Comparison of ENCODE assay signal across 8 cellular contexts in genomic region chr2:12702661-12703121, GRCh38. TPM values are rescaled to one million over a fixed set of nuclear protein-coding genes. Genes with fewer than 3 reads are reported as not detected.
DNase-seq lines count a peak whose midpoint lies in the region; ATAC-seq and TF ChIP-seq lines count a peak whose summit lies in the region.

No MANE protein-coding gene starts in this region.

- H3K4me1 ChIP-seq in SJSA1 (replicated peaks): peaks cover 30% of the 10 kb centered on the region
- peaks cover 9% of the 10 kb centered on the region for H3K4me1 ChIP-seq in smooth muscle cell (ENCODE audit: low read depth)
- peaks cover 6% of the 10 kb centered on the region for H3K4me1 ChIP-seq in effector memory CD4-positive, alpha-beta T cell (ENCODE audit: control insufficient read depth, insufficient read depth, low read length, poor library complexity, severe bottlenecking)

- H3K36me3 ChIP-seq in SJSA1: no peaks in the 10 kb centered on the region
- no peaks in the 10 kb centered on the region for H3K36me3 ChIP-seq in smooth muscle cell (ENCODE audit: low read depth)
- no peaks in the 10 kb centered on the region for H3K36me3 ChIP-seq in effector memory CD4-positive, alpha-beta T cell (ENCODE audit: control insufficient read depth, insufficient read depth, low read length)

- H3K4me3 ChIP-seq in SJSA1: no peak overlapping the region
- no peak overlapping the region for H3K4me3 ChIP-seq in foreskin fibroblast (ENCODE audit: low read depth in 1 of 2, low read length in 2 of 2)
- no peak overlapping the region for H3K4me3 ChIP-seq in smooth muscle cell
- H3K4me3 ChIP-seq in effector memory CD4-positive, alpha-beta T cell (ENCODE audit: insufficient read depth, low read depth, low read length, poor library complexity, severe bottlenecking): no peak overlapping the region

- 51% methylated on average over 3 of the region's 3 CpGs for WGBS in smooth muscle cell (ENCODE audit: low lambda C conversion rate)

- no peaks in the 10 kb centered on the region for H3K9me3 ChIP-seq in SJSA1 (replicated peaks)
- H3K9me3 ChIP-seq in smooth muscle cell (replicated peaks; ENCODE audit: low read depth): no peaks in the 10 kb centered on the region
- no peaks in the 10 kb centered on the region for H3K9me3 ChIP-seq in effector memory CD4-positive, alpha-beta T cell (ENCODE audit: control insufficient read depth, low read length)

- peak overlapping the region; percentile 57 for H3K27ac ChIP-seq in SJSA1
- peak overlapping the region; percentile 85 for H3K27ac ChIP-seq in smooth muscle cell (ENCODE audit: low read depth)
- H3K27ac ChIP-seq in effector memory CD4-positive, alpha-beta T cell (ENCODE audit: insufficient read depth, low read length, poor library complexity, severe bottlenecking): no peak overlapping the region

- peaks cover 8% of the 10 kb centered on the region for H3F3A ChIP-seq in smooth muscle cell (ENCODE audit: low read depth)

- no peak for ATAC-seq in GM19395 (IDR thresholded peaks at IDR 0.05; ENCODE audit: unreplicated experiment)

- peak overlapping the region; percentile 85 for H2AFZ ChIP-seq in smooth muscle cell (ENCODE audit: low read depth)

- no peaks in the 10 kb centered on the region for H3K79me2 ChIP-seq in smooth muscle cell (ENCODE audit: low read depth)

- H3K27me3 ChIP-seq in SJSA1 (replicated peaks) (no peaks in the 10 kb centered on the region), smooth muscle cell (ENCODE audit: low read depth) (no peaks in the 10 kb centered on the region)
- no peaks in the 10 kb centered on the region for H3K27me3 ChIP-seq in effector memory CD4-positive, alpha-beta T cell (replicated peaks; ENCODE audit: control insufficient read depth, insufficient read depth, low read length, poor library complexity, severe bottlenecking)

- H3K9ac ChIP-seq in smooth muscle cell (ENCODE audit: low read depth): peak overlapping the region; percentile 59

- DNase-seq in NCI-H446 (lab: John Stamatoyannopoulos, UW) (peak; percentile 3 to 10), NCI-H446 treated with DMSO at 0.1 percent for 48 hours (lab: John Stamatoyannopoulos, UW) (no peak), SJSA1 (ENCODE audit: low read depth in 1 of 2, low spot score in 2 of 2) (peak; percentile 56 to 57), foreskin fibroblast (peak; percentile 84 to 91), smooth muscle cell (lab: John Stamatoyannopoulos, UW; ENCODE audit: unreplicated experiment) (no peak), NOMO-1 treated with DMSO at 0.1 percent for 48 hours (lab: John Stamatoyannopoulos, UW; ENCODE audit: unreplicated experiment) (no peak)
- DNase-seq in effector memory CD4-positive, alpha-beta T cell: no peak

- no peaks in the 10 kb centered on the region for H4K20me1 ChIP-seq in smooth muscle cell (ENCODE audit: low read depth)

- TF ChIP-seq CTCF in foreskin fibroblast (IDR thresholded peaks at IDR 0.05; ENCODE audit: low read depth, low read length) (no peak), smooth muscle cell (IDR thresholded peaks at IDR 0.05; ENCODE audit: borderline replicate concordance, insufficient read depth, poor library complexity, severe bottlenecking) (no peak)

- H3K4me2 ChIP-seq in smooth muscle cell: peak overlapping the region; percentile 61

RNA-seq across cellular contexts. Expression of gene TRIB2, which starts 14.0 kb away (rescaled TPM):
- total RNA-seq in SJSA1 (2014; rRNA removed; shearing (Covaris generic)): 16.4 and 36.9 TPM in 2 replicates
- total RNA-seq in smooth muscle cell: 31.5 and 47.0 TPM in 2 replicates
- 26.0 and 31.1 TPM in 2 replicates for polyA plus RNA-seq in smooth muscle cell

Comparison
In these comparisons a context has a peak if more than half of its experiments do, and no peak if none do; other contexts are left out.
1. DNase-seq: peak in NCI-H446 (2 of 2), SJSA1 (2 of 2) and foreskin fibroblast (2 of 2); none in NCI-H446 treated with DMSO at 0.1 percent for 48 hours (single experiment), smooth muscle cell (single experiment), effector memory CD4-positive, alpha-beta T cell (0 of 3) and NOMO-1 treated with DMSO at 0.1 percent for 48 hours (single experiment).